ENCODE assay signal across 8 cellular contexts in the genomic region with DNA sequence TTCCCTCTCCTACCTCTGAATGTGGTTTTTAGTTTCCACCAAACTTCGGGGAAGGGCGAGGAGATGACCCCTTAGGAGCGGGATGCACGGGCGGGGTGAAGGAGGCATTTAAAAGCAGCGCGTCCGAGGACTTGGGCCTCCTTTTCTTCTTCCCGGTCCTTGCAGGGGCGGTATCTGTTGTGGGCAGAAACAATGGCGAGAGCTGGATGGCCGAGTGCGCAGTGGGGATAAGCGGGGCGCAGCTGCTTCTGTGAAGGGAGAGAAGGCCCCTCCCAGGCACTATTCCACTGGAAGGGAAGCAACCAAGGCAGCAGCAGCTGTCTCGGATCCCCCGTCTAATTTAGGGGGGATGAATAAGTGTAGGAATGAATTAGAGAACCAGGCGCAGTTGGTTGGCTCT. TPM values are rescaled to one million over a fixed set of nuclear protein-coding genes. Genes with fewer than 3 reads are reported as not detected.
DNase-seq lines count a peak whose midpoint lies in the region; ATAC-seq, FAIRE-seq and TF ChIP-seq lines count a peak whose summit lies in the region.

No MANE protein-coding gene starts in this region.

- peak overlapping the region; percentile 28 for H2AFZ ChIP-seq in endothelial cell of umbilical vein (ENCODE audit: low read depth, low read length)

- BruUV-seq in endothelial cell of umbilical vein (replicated peaks; lab: Mats Ljungman, UMichigan) = no TSS peak

- POLR2A ChIA-PET in endothelial cell of umbilical vein (lab: Charles Lee) = interaction anchor here (1.3 to 1.5 kb wide), 3 partner anchors 10 to 177 kb away, joined by 3 to 4 read pairs (median 4); partner anchors contain the start of gene GAB1

- H3K4me2 ChIP-seq in endothelial cell of umbilical vein (ENCODE audit: insufficient read depth, low read length) = peak overlapping the region; percentile 98

- TF ChIP-seq POLR2A in endothelial cell of umbilical vein (IDR thresholded peaks at IDR 0.05; ENCODE audit: low read depth, low read length) = peak; percentile 35

- H3K9me3 Mint-ChIP-seq in mesothelial cell of epicardium = no peaks in the 10 kb centered on the region

- intact Hi-C loops in endothelial cell of umbilical vein (cut with micrococcal nuclease) = loop anchor here (1.0 to 10.0 kb wide), 4 partner anchors 17 to 1750 kb away; no protein-coding TSS in a partner anchor

- H3K4me3 Mint-ChIP-seq in mesothelial cell of epicardium = peak overlapping the region; percentile 94

- H3K4me3 ChIP-seq in endothelial cell of umbilical vein (replicated peaks in 1 of 3; ENCODE audit: insufficient read depth in 1 of 3, low read depth in 1 of 3, low read length in 3 of 3) = peak overlapping the region; percentile 81 to 88 (median 84)

- no peaks in the 10 kb centered on the region for H3K9me1 ChIP-seq in endothelial cell of umbilical vein (replicated peaks; ENCODE audit: control insufficient read depth, extremely low read depth, insufficient read depth, low read length)

- H3K4me1 ChIP-seq in endothelial cell of umbilical vein (ENCODE audit: control insufficient read depth, extremely low read depth, insufficient read depth, low read length) = peaks cover 23% of the 10 kb centered on the region

- no peak for FAIRE-seq in endothelial cell of umbilical vein (lab: Jason Lieb, UNC)

- H3K79me2 ChIP-seq in endothelial cell of umbilical vein (ENCODE audit: control insufficient read depth, insufficient read depth, low read length) = peaks cover 57% of the 10 kb centered on the region

- peaks cover 11% of the 10 kb centered on the region for H3K27me3 Mint-ChIP-seq in mesothelial cell of epicardium (ENCODE audit: low read depth)

- DNase-seq in NCI-H524 (lab: John Stamatoyannopoulos, UW) (peak; percentile 34 to 43), NCI-H524 treated with DMSO at 0.1 percent for 48 hours (lab: John Stamatoyannopoulos, UW) (no peak), NCI-H1048 (lab: John Stamatoyannopoulos, UW) (peak; percentile 1), endothelial cell of umbilical vein (ENCODE audit: low read depth, low spot score) (peak; percentile 74), mesothelial cell of epicardium (ENCODE audit: low spot score in 2 of 2, unreplicated experiment in 2 of 2) (peak in 1 of 2 experiments; percentile 49), substantia nigra (lab: John Stamatoyannopoulos, UW) (peak in 45 of 49 donors; percentile 3 to 56 (median 23))
- peak; percentile 8 for DNase-seq in activated CD4-positive, alpha-beta T cell treated with anti-CD3 and anti-CD28 coated beads, Interleukin-2, amount 50 U/mL, for 1 hour

- H3K27ac ChIP-seq in endothelial cell of umbilical vein (ENCODE audit: insufficient read depth, low read depth, low read length) = peak overlapping the region; percentile 76
- peak overlapping the region; percentile 92 for H3K27ac ChIP-seq in substantia nigra (ENCODE audit: low read depth, low read length, poor library complexity, severe bottlenecking)

- H3K36me3 Mint-ChIP-seq in mesothelial cell of epicardium = peaks cover 18% of the 10 kb centered on the region

- H3K27me3 ChIP-seq in endothelial cell of umbilical vein (ENCODE audit: control insufficient read depth in 2 of 2, insufficient read depth in 2 of 2, low read length in 2 of 2) = peaks cover 3 to 6% of the 10 kb centered on the region in 2 experiments

- H3K4me1 Mint-ChIP-seq in mesothelial cell of epicardium = peaks cover 25% of the 10 kb centered on the region

- peak overlapping the region; percentile 93 for H3K9ac ChIP-seq in endothelial cell of umbilical vein (replicated peaks; ENCODE audit: extremely low read depth, insufficient read depth, low read length)

- dilution Hi-C loops in endothelial cell of umbilical vein (cut with MboI; ENCODE audit: extremely low pct_ligation_motif_present, low sequenced_read_pairs) = no loop called here

- peaks cover 8% of the 10 kb centered on the region for H4K20me1 ChIP-seq in endothelial cell of umbilical vein (replicated peaks; ENCODE audit: control insufficient read depth, extremely low read depth, insufficient read depth, low read length)

- ATAC-seq in HG02678 (IDR thresholded peaks at IDR 0.05; ENCODE audit: unreplicated experiment) = no peak

- H3K9me3 ChIP-seq in endothelial cell of umbilical vein (replicated peaks; ENCODE audit: control insufficient read depth, insufficient read depth, low read length) = no peaks in the 10 kb centered on the region

- CTCF ChIA-PET in endothelial cell of umbilical vein (lab: Charles Lee) = interaction anchor here (1.1 to 3.0 kb wide), 2 partner anchors 17 to 529 kb away, joined by 4 to 19 read pairs; no protein-coding TSS in a partner anchor

- TF ChIP-seq CTCF in endothelial cell of umbilical vein (IDR thresholded peaks at IDR 0.05; ENCODE audit: extremely low read depth in 1 of 2, insufficient read depth in 1 of 2, low read depth in 1 of 2, low read length in 2 of 2) (no peak), mesothelial cell of epicardium (IDR thresholded peaks at IDR 0.05; ENCODE audit: unreplicated experiment) (no peak)

- H3K36me3 ChIP-seq in endothelial cell of umbilical vein (ENCODE audit: control insufficient read depth in 2 of 2, extremely low read depth in 1 of 2, insufficient read depth in 2 of 2, low read length in 2 of 2) = peaks cover 0 to 7% of the 10 kb centered on the region in 2 experiments

- peak overlapping the region; percentile 99 for H3K27ac Mint-ChIP-seq in mesothelial cell of epicardium

TF ChIP-seq in endothelial cell of umbilical vein, 7 proteins besides CTCF, POLR2A, EP300 and RAD21:
- TF ChIP-seq GATA2 (IDR thresholded peaks at IDR 0.05; ENCODE audit: insufficient read depth, insufficient read length, low read depth, low read length) = no peak
- TF ChIP-seq JUN (IDR thresholded peaks at IDR 0.05; ENCODE audit: borderline replicate concordance, insufficient read depth, insufficient read length, low read depth) = no peak
TF ChIP-seq in endothelial cell of umbilical vein: peak in this region for 0.

RNA-seq across cellular contexts. Expression of gene SMARCA5, which starts 0.9 kb away (rescaled TPM):
- total RNA-seq in endothelial cell of umbilical vein (54.4 and 57.6 TPM in 2 replicates), mesothelial cell of epicardium (53.8 to 58.3 TPM (median 58.3 TPM) in 3 replicates)
- 5.6 and 7.9 TPM in 2 replicates for polyA plus RNA-seq in endothelial cell of umbilical vein
- 10.4 and 11.3 TPM in 2 replicates for polyA plus RNA-seq in endothelial cell of umbilical vein (2011; cell fraction: cytosol; rRNA removed)
- 17.6 and 27.3 TPM in 2 replicates for polyA plus RNA-seq in endothelial cell of umbilical vein (2011; cell fraction: nucleus; rRNA removed)
- 33.7 and 44.6 TPM in 2 replicates for polyA plus RNA-seq in endothelial cell of umbilical vein (2012)
- polyA minus RNA-seq in endothelial cell of umbilical vein = 21.3 and 21.8 TPM in 2 replicates
- polyA minus RNA-seq in endothelial cell of umbilical vein (2011; cell fraction: cytosol; rRNA and poly(A)+ RNA removed) = 17.2 TPM
- polyA minus RNA-seq in endothelial cell of umbilical vein (2011; cell fraction: nucleus; rRNA and poly(A)+ RNA removed) = 44.5 and 54.7 TPM in 2 replicates
